Comparison of ENCODE assay signal across 8 cellular contexts in the genomic region with DNA sequence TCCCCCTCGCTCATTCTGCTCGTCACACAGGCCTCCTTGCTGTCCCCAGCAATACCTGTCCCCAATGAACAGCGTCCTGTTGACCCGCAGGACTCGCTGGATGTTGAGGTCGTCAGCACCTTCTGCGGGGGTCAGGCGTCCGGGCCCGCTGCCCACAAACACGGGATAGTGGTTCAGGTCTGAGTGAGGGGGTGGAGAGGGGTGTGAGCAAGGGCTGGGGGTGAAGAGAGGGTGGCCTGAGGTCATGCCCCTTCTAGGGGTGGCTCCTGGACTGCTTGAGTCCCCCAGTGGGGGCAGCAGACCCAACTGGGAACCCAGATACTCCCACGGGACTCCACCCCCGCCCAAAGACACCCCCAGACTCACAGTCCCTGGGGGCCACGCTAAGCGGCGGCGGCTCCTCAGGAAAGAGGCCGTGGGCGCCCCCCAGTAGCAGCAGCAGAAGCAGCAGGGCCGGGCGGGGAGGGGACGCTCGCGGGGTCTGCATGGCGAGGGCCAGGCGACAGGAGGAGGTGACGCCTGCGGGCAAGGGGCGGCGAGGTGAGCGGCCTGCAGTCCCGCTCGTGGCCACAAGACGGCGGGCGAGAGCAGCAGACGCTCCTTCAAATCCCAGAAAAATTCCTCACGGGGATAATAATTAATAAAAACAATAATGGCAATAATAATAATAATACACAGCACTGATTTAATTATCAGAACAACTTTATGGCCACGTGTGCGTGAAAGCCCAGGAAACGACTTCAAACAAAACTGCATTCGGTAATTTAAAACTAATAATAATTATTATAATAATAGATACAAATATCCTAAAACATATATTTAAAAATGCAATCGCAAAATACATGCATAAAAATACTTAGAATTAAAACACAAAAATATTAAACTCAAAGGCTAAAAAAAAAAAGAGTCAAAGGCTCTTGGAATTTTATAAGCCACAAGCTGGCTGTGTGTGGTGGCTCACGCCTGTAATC. TPM values are rescaled to one million over a fixed set of nuclear protein-coding genes. Genes with fewer than 3 reads are reported as not detected.
A peak's percentile ranks its signal among the peaks of the same experiment; 100 is the strongest.
DNase-seq lines count a peak whose midpoint lies in the region; ATAC-seq and TF ChIP-seq lines count a peak whose summit lies in the region.

No MANE protein-coding gene starts in this region.

- CTCF ChIA-PET in MCF 10A (lab: Yijun Ruan, JAX), result interaction anchor here (0.6 to 2.4 kb wide), 9 partner anchors 9 to 1152 kb away, joined by 3 to 14 read pairs (median 7); partner anchors contain the start of gene PLIN5

- H3K4me1 Mint-ChIP-seq in MCF 10A (ENCODE audit: insufficient read depth, unreplicated experiment) (no peaks in the 10 kb centered on the region), memory B cell (peaks cover 9% of the 10 kb centered on the region)
- H3K4me1 Mint-ChIP-seq in activated T-helper 1 cell treated with anti-CD3 and anti-CD28 coated beads, Interleukin-12 subunit alpha, Interleukin-12 subunit beta, Interleukin-2, Interleukin-4 antibody, amounts not matched to agents 30 ng/mL and 10 ng/mL and 1 ng/mL, durations not matched to agents 14 hours and 24 hours and 36 hours (ENCODE audit: low read depth), result peaks cover 5% of the 10 kb centered on the region

- H3K27ac Mint-ChIP-seq in MCF 10A (ENCODE audit: low read depth, unreplicated experiment) (no peak overlapping the region), memory B cell (no peak overlapping the region)
- no peak overlapping the region for H3K27ac Mint-ChIP-seq in activated T-helper 1 cell treated with anti-CD3 and anti-CD28 coated beads, Interleukin-12 subunit alpha, Interleukin-12 subunit beta, Interleukin-2, Interleukin-4 antibody, amounts not matched to agents 30 ng/mL and 10 ng/mL and 1 ng/mL, durations not matched to agents 14 hours and 24 hours and 36 hours

- ATAC-seq in memory B cell (ENCODE audit: low read depth) (no peak), GM21786 (IDR thresholded peaks at IDR 0.05; ENCODE audit: unreplicated experiment) (no peak)

- POLR2A ChIA-PET in MCF 10A (lab: Yijun Ruan, JAX), result no interaction called here

- peak; percentile 31 to 62 (median 36) for DNase-seq in NCI-H1417 (lab: John Stamatoyannopoulos, UW)
- no peak for DNase-seq in NCI-H1417 treated with DMSO at 0.1 percent for 48 hours (lab: John Stamatoyannopoulos, UW)
- DNase-seq in NCI-H748 (lab: John Stamatoyannopoulos, UW; ENCODE audit: unreplicated experiment), result peak; percentile 29
- DNase-seq in MCF 10A (ENCODE audit: unreplicated experiment), result peak; percentile 31
- DNase-seq in memory B cell (ENCODE audit: low spot score in 2 of 2), result peak; percentile 33 to 54
- DNase-seq in activated T-helper 1 cell treated with anti-CD3 and anti-CD28 coated beads, Interleukin-12 subunit alpha, Interleukin-12 subunit beta, Interleukin-2, Interleukin-4 antibody, amounts not matched to agents 30 ng/mL and 10 ng/mL and 1 ng/mL, durations not matched to agents 14 hours and 24 hours and 36 hours (ENCODE audit: low spot score), result no peak
- DNase-seq in C1 segment of cervical spinal cord (lab: John Stamatoyannopoulos, UW), result no peak

- H3K27me3 Mint-ChIP-seq in MCF 10A (ENCODE audit: insufficient read depth, unreplicated experiment), result peaks cover 3% of the 10 kb centered on the region
- H3K27me3 Mint-ChIP-seq in memory B cell, result peaks cover 21% of the 10 kb centered on the region
- H3K27me3 Mint-ChIP-seq in activated T-helper 1 cell treated with anti-CD3 and anti-CD28 coated beads, Interleukin-12 subunit alpha, Interleukin-12 subunit beta, Interleukin-2, Interleukin-4 antibody, amounts not matched to agents 30 ng/mL and 10 ng/mL and 1 ng/mL, durations not matched to agents 14 hours and 24 hours and 36 hours (ENCODE audit: insufficient read depth), result peaks cover 2% of the 10 kb centered on the region

- H3K36me3 Mint-ChIP-seq in MCF 10A (ENCODE audit: insufficient read depth, unreplicated experiment) (peaks cover 7% of the 10 kb centered on the region), memory B cell (peaks cover 4% of the 10 kb centered on the region)
- no peaks in the 10 kb centered on the region for H3K36me3 Mint-ChIP-seq in activated T-helper 1 cell treated with anti-CD3 and anti-CD28 coated beads, Interleukin-12 subunit alpha, Interleukin-12 subunit beta, Interleukin-2, Interleukin-4 antibody, amounts not matched to agents 30 ng/mL and 10 ng/mL and 1 ng/mL, durations not matched to agents 14 hours and 24 hours and 36 hours (ENCODE audit: low read depth)

- peak; percentile 99 for TF ChIP-seq CTCF in MCF 10A (IDR thresholded peaks at IDR 0.05; ENCODE audit: unreplicated experiment)

- intact Hi-C loops in MCF 10A (cut with micrococcal nuclease), result loop anchor here (1.0 kb wide), 1 partner anchor 76 kb away; no protein-coding TSS in a partner anchor
- intact Hi-C loops in activated T-helper 1 cell treated with anti-CD3 and anti-CD28 coated beads, Interleukin-12 subunit alpha, Interleukin-12 subunit beta, Interleukin-2, Interleukin-4 antibody, amounts not matched to agents 30 ng/mL and 10 ng/mL and 1 ng/mL, durations not matched to agents 14 hours and 24 hours and 36 hours (cut with micrococcal nuclease), result no loop called here

- H3K4me3 Mint-ChIP-seq in MCF 10A (ENCODE audit: unreplicated experiment) (no peak overlapping the region), memory B cell (no peak overlapping the region)
- H3K4me3 Mint-ChIP-seq in activated T-helper 1 cell treated with anti-CD3 and anti-CD28 coated beads, Interleukin-12 subunit alpha, Interleukin-12 subunit beta, Interleukin-2, Interleukin-4 antibody, amounts not matched to agents 30 ng/mL and 10 ng/mL and 1 ng/mL, durations not matched to agents 14 hours and 24 hours and 36 hours, result no peak overlapping the region

- H3K9me3 Mint-ChIP-seq in MCF 10A (ENCODE audit: unreplicated experiment) (peaks cover 8% of the 10 kb centered on the region), memory B cell (peaks cover 4% of the 10 kb centered on the region)
- H3K9me3 Mint-ChIP-seq in activated T-helper 1 cell treated with anti-CD3 and anti-CD28 coated beads, Interleukin-12 subunit alpha, Interleukin-12 subunit beta, Interleukin-2, Interleukin-4 antibody, amounts not matched to agents 30 ng/mL and 10 ng/mL and 1 ng/mL, durations not matched to agents 14 hours and 24 hours and 36 hours, result no peaks in the 10 kb centered on the region

- no TSS peak for BruUV-seq in MCF 10A (replicated peaks; lab: Mats Ljungman, UMichigan)

RNA-seq across cellular contexts. Expression of gene SEMA6B, which starts 1.2 kb away (rescaled TPM):
- total RNA-seq in MCF 10A (2022), result 0.20 and 0.54 TPM in 2 replicates
- total RNA-seq in activated T-helper 1 cell treated with anti-CD3 and anti-CD28 coated beads, Interleukin-12 subunit alpha, Interleukin-12 subunit beta, Interleukin-2, Interleukin-4 antibody, amounts not matched to agents 30 ng/mL and 10 ng/mL and 1 ng/mL, durations not matched to agents 14 hours and 24 hours and 36 hours, result not detected in 2 replicates

RNA-seq across cellular contexts. Expression of gene LRG1, which starts 18.4 kb away (rescaled TPM):
- 0.33 and 0.56 TPM in 2 replicates for total RNA-seq in MCF 10A (2022)
- 0.27 and 0.39 TPM in 2 replicates for total RNA-seq in activated T-helper 1 cell treated with anti-CD3 and anti-CD28 coated beads, Interleukin-12 subunit alpha, Interleukin-12 subunit beta, Interleukin-2, Interleukin-4 antibody, amounts not matched to agents 30 ng/mL and 10 ng/mL and 1 ng/mL, durations not matched to agents 14 hours and 24 hours and 36 hours

RNA-seq across cellular contexts. Expression of gene PLIN5, which starts 23.2 kb away (rescaled TPM):
- total RNA-seq in MCF 10A (2022), result not detected in 2 replicates
- total RNA-seq in activated T-helper 1 cell treated with anti-CD3 and anti-CD28 coated beads, Interleukin-12 subunit alpha, Interleukin-12 subunit beta, Interleukin-2, Interleukin-4 antibody, amounts not matched to agents 30 ng/mL and 10 ng/mL and 1 ng/mL, durations not matched to agents 14 hours and 24 hours and 36 hours, result not detected in 2 replicates

RNA-seq across cellular contexts. Expression of gene PLIN4, which starts 40.0 kb away (rescaled TPM):
- total RNA-seq in MCF 10A (2022), result 1.4 and 1.8 TPM in 2 replicates
- not detected in 2 replicates for total RNA-seq in activated T-helper 1 cell treated with anti-CD3 and anti-CD28 coated beads, Interleukin-12 subunit alpha, Interleukin-12 subunit beta, Interleukin-2, Interleukin-4 antibody, amounts not matched to agents 30 ng/mL and 10 ng/mL and 1 ng/mL, durations not matched to agents 14 hours and 24 hours and 36 hours

Comparison
In these comparisons a context has a peak if more than half of its experiments do, and no peak if none do; other contexts are left out.
1. DNase-seq: peak in NCI-H1417 (3 of 3), NCI-H748 (single experiment), MCF 10A (single experiment) and memory B cell (2 of 2); none in NCI-H1417 treated with DMSO at 0.1 percent for 48 hours (single experiment), activated T-helper 1 cell treated with anti-CD3 and anti-CD28 coated beads, Interleukin-12 subunit alpha, Interleukin-12 subunit beta, Interleukin-2, Interleukin-4 antibody, amounts not matched to agents 30 ng/mL and 10 ng/mL and 1 ng/mL, durations not matched to agents 14 hours and 24 hours and 36 hours (single experiment) and C1 segment of cervical spinal cord (0 of 14).